22 cellular contexts compared by ENCODE assay signal in genomic region chr11:79363261-79363660, GRCh38.
"Had no signal": no experiment of that assay in that cellular context is flagged by ENCODE, and none has a peak within 500 bp of the region (broad histone marks: within the 10 kb centered on the region; RNA-seq: fewer than 3 reads in every experiment).

No MANE protein-coding gene starts in this region.

- H3K36me3 ChIP-seq: cardiac muscle cell, pancreas, transverse colon, WERI-Rb-1 had no signal

- DNase-seq: activated CD4-positive, alpha-beta T cell treated with anti-CD3 and anti-CD28 coated beads, Interleukin-2, amount 10 ng/mL, durations not matched to agents 7 days and 5 days; activated CD4-positive, CD25-positive, alpha-beta regulatory T cell treated with anti-CD3 and anti-CD28 coated beads, Interleukin-2, amount 50 U/mL, for 72 hours; activated CD8-positive, alpha-beta memory T cell treated with anti-CD3 and anti-CD28 coated beads, Interleukin-2, amount 10 ng/mL, durations not matched to agents 7 days and 5 days; activated CD8-positive, alpha-beta T cell treated with anti-CD3 and anti-CD28 coated beads for 36 hours; activated naive CD8-positive, alpha-beta T cell treated with anti-CD3 and anti-CD28 coated beads, Interleukin-2, amount 10 ng/mL, durations not matched to agents 7 days and 5 days; amniotic stem cell; cortex of kidney; endodermal cell; left ventricle myocardium superior; mucosa of descending colon; nephron progenitor cell; pancreas; small intestine; stimulated activated CD4-positive, alpha-beta T cell treated with anti-CD3 and anti-CD28 coated beads, Interleukin-15, amount 100 ng/mL, for 24 hours; stimulated activated CD8-positive, alpha-beta memory T cell treated with anti-CD3 and anti-CD28 coated beads, Interleukin-4, amount 100 ng/mL, for 48 hours; stimulated activated naive B cell treated with anti-CD40 and anti-IgM and Interleukin-4, amounts not matched to agents 10 μg/mL and 1 μg/mL and 100 μg/mL, for 72 hours; T-helper 1 cell; transverse colon; WERI-Rb-1 had no signal

- H3K27ac ChIP-seq: cardiac muscle cell, pancreas, transverse colon, WERI-Rb-1 had no signal

- H3K4me3 Mint-ChIP-seq: activated CD4-positive, alpha-beta T cell treated with anti-CD3 and anti-CD28 coated beads, Interleukin-2, amount 10 ng/mL, durations not matched to agents 7 days and 5 days; activated CD8-positive, alpha-beta memory T cell treated with anti-CD3 and anti-CD28 coated beads, Interleukin-2, amount 10 ng/mL, durations not matched to agents 7 days and 5 days; activated CD8-positive, alpha-beta T cell treated with anti-CD3 and anti-CD28 coated beads for 36 hours; activated naive CD8-positive, alpha-beta T cell treated with anti-CD3 and anti-CD28 coated beads, Interleukin-2, amount 10 ng/mL, durations not matched to agents 7 days and 5 days; endodermal cell; memory B cell; nephron progenitor cell; stimulated activated naive B cell treated with anti-CD40 and anti-IgM and Interleukin-4, amounts not matched to agents 10 μg/mL and 1 μg/mL and 100 μg/mL, for 72 hours had no signal

- H3K4me1 ChIP-seq: pancreas, transverse colon had no signal

- H3K9me3 Mint-ChIP-seq: activated CD4-positive, alpha-beta T cell treated with anti-CD3 and anti-CD28 coated beads, Interleukin-2, amount 10 ng/mL, durations not matched to agents 7 days and 5 days; activated CD8-positive, alpha-beta T cell treated with anti-CD3 and anti-CD28 coated beads for 36 hours; activated naive CD8-positive, alpha-beta T cell treated with anti-CD3 and anti-CD28 coated beads, Interleukin-2, amount 10 ng/mL, durations not matched to agents 7 days and 5 days; endodermal cell; nephron progenitor cell; stimulated activated naive B cell treated with anti-CD40 and anti-IgM and Interleukin-4, amounts not matched to agents 10 μg/mL and 1 μg/mL and 100 μg/mL, for 72 hours had no signal

- H3K4me1 Mint-ChIP-seq: activated CD4-positive, alpha-beta T cell treated with anti-CD3 and anti-CD28 coated beads, Interleukin-2, amount 10 ng/mL, durations not matched to agents 7 days and 5 days; activated CD8-positive, alpha-beta memory T cell treated with anti-CD3 and anti-CD28 coated beads, Interleukin-2, amount 10 ng/mL, durations not matched to agents 7 days and 5 days; activated naive CD8-positive, alpha-beta T cell treated with anti-CD3 and anti-CD28 coated beads, Interleukin-2, amount 10 ng/mL, durations not matched to agents 7 days and 5 days; memory B cell; stimulated activated naive B cell treated with anti-CD40 and anti-IgM and Interleukin-4, amounts not matched to agents 10 μg/mL and 1 μg/mL and 100 μg/mL, for 72 hours had no signal

- H3K36me3 Mint-ChIP-seq: activated CD8-positive, alpha-beta memory T cell treated with anti-CD3 and anti-CD28 coated beads, Interleukin-2, amount 10 ng/mL, durations not matched to agents 7 days and 5 days; activated naive CD8-positive, alpha-beta T cell treated with anti-CD3 and anti-CD28 coated beads, Interleukin-2, amount 10 ng/mL, durations not matched to agents 7 days and 5 days; memory B cell; stimulated activated naive B cell treated with anti-CD40 and anti-IgM and Interleukin-4, amounts not matched to agents 10 μg/mL and 1 μg/mL and 100 μg/mL, for 72 hours had no signal

- H3K27me3 Mint-ChIP-seq: activated CD4-positive, alpha-beta T cell treated with anti-CD3 and anti-CD28 coated beads, Interleukin-2, amount 10 ng/mL, durations not matched to agents 7 days and 5 days; activated CD8-positive, alpha-beta memory T cell treated with anti-CD3 and anti-CD28 coated beads, Interleukin-2, amount 10 ng/mL, durations not matched to agents 7 days and 5 days; activated naive CD8-positive, alpha-beta T cell treated with anti-CD3 and anti-CD28 coated beads, Interleukin-2, amount 10 ng/mL, durations not matched to agents 7 days and 5 days had no signal

- ATAC-seq: activated CD8-positive, alpha-beta memory T cell treated with anti-CD3 and anti-CD28 coated beads, Interleukin-2, amount 10 ng/mL, durations not matched to agents 7 days and 5 days; activated CD8-positive, alpha-beta T cell treated with anti-CD3 and anti-CD28 coated beads for 36 hours; left ventricle myocardium superior; mucosa of descending colon; sciatic nerve; stimulated activated naive B cell treated with anti-CD40 and anti-IgM and Interleukin-4, amounts not matched to agents 10 μg/mL and 1 μg/mL and 100 μg/mL, for 72 hours had no signal

- H3K9me3 ChIP-seq: mucosa of descending colon, pancreas, transverse colon had no signal

- H3K27ac Mint-ChIP-seq: activated CD4-positive, alpha-beta T cell treated with anti-CD3 and anti-CD28 coated beads, Interleukin-2, amount 10 ng/mL, durations not matched to agents 7 days and 5 days; activated CD8-positive, alpha-beta memory T cell treated with anti-CD3 and anti-CD28 coated beads, Interleukin-2, amount 10 ng/mL, durations not matched to agents 7 days and 5 days; activated CD8-positive, alpha-beta T cell treated with anti-CD3 and anti-CD28 coated beads for 36 hours; activated naive CD8-positive, alpha-beta T cell treated with anti-CD3 and anti-CD28 coated beads, Interleukin-2, amount 10 ng/mL, durations not matched to agents 7 days and 5 days; endodermal cell; memory B cell; nephron progenitor cell; stimulated activated naive B cell treated with anti-CD40 and anti-IgM and Interleukin-4, amounts not matched to agents 10 μg/mL and 1 μg/mL and 100 μg/mL, for 72 hours had no signal

- H3K27me3 ChIP-seq: cardiac muscle cell, pancreas, transverse colon had no signal

- H3K4me3 ChIP-seq: cardiac muscle cell, mucosa of descending colon, pancreas, transverse colon had no signal
